In the genomic region with DNA sequence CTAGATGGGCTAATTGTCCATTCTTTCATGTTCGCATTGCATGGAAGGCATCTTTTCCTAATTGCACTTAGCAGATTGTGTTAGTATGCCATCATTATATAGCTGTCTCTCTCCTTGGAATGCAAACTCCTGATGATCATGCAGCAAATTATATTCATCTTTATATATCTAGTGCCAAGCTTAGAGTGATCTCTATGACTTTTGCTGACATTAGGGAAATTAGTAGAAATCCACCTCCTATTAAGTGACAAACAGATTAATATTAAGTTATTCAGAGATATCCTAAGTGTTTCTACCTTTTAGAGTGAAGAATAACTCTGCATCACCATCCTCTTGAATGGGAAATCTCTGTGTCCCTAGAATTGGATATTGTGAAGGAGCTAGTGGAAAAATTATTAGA, we compare ENCODE assay signal across 29 cellular contexts.
"Had no signal": no experiment of that assay in that cellular context is flagged by ENCODE, and none has a peak within 500 bp of the region (broad histone marks: within the 10 kb centered on the region; RNA-seq: fewer than 3 reads in every experiment).

No MANE protein-coding gene starts in this region.

- H3K9me3 ChIP-seq: neutrophil, pancreas, psoas muscle, suprapubic skin, testis, tibial nerve, upper lobe of left lung, vagina had no signal

- H3K27me3 ChIP-seq: neutrophil, pancreas, spleen, suprapubic skin, testis, tibial nerve, upper lobe of left lung, vagina had no signal

- H3K27me3 Mint-ChIP-seq: naive thymus-derived CD4-positive, alpha-beta T cell; stimulated activated memory B cell treated with anti-CD40 and anti-IgM and Interleukin-4, amounts not matched to agents 10 μg/mL and 1 μg/mL and 100 μg/mL, for 72 hours; stimulated activated naive CD8-positive, alpha-beta T cell treated with anti-CD3 and anti-CD28 coated beads, Interleukin-15, amount 100 ng/mL, for 72 hours had no signal

- H3K4me1 Mint-ChIP-seq: naive thymus-derived CD4-positive, alpha-beta T cell; natural killer cell; nephron; stimulated activated memory B cell treated with anti-CD40 and anti-IgM and Interleukin-4, amounts not matched to agents 10 μg/mL and 1 μg/mL and 100 μg/mL, for 72 hours; stimulated activated naive CD8-positive, alpha-beta T cell treated with anti-CD3 and anti-CD28 coated beads, Interleukin-15, amount 100 ng/mL, for 72 hours had no signal

- H3K4me3 Mint-ChIP-seq: naive thymus-derived CD4-positive, alpha-beta T cell; natural killer cell; nephron; stimulated activated memory B cell treated with anti-CD40 and anti-IgM and Interleukin-4, amounts not matched to agents 10 μg/mL and 1 μg/mL and 100 μg/mL, for 72 hours; stimulated activated naive CD8-positive, alpha-beta T cell treated with anti-CD3 and anti-CD28 coated beads, Interleukin-15, amount 100 ng/mL, for 72 hours had no signal

- H3K27ac Mint-ChIP-seq: naive thymus-derived CD4-positive, alpha-beta T cell; natural killer cell; nephron; stimulated activated memory B cell treated with anti-CD40 and anti-IgM and Interleukin-4, amounts not matched to agents 10 μg/mL and 1 μg/mL and 100 μg/mL, for 72 hours; stimulated activated naive CD8-positive, alpha-beta T cell treated with anti-CD3 and anti-CD28 coated beads, Interleukin-15, amount 100 ng/mL, for 72 hours had no signal

- H3K4me2 ChIP-seq: smooth muscle cell had no signal

- H3K4me1 ChIP-seq: pancreas, psoas muscle, spleen, suprapubic skin, testis, tibial nerve, upper lobe of left lung, vagina had no signal

- H3K36me3 Mint-ChIP-seq: naive thymus-derived CD4-positive, alpha-beta T cell; natural killer cell; stimulated activated memory B cell treated with anti-CD40 and anti-IgM and Interleukin-4, amounts not matched to agents 10 μg/mL and 1 μg/mL and 100 μg/mL, for 72 hours had no signal

- DNase-seq: naive thymus-derived CD4-positive, alpha-beta T cell; natural killer cell; nucleus accumbens; pancreas; psoas muscle; right cardiac atrium; spleen; stimulated activated CD4-positive, alpha-beta T cell treated with anti-CD3 and anti-CD28 coated beads, Interleukin-12 subunit alpha, Interleukin-12 subunit beta, amount 100 ng/mL, for 4 hours; stimulated activated CD4-positive, alpha-beta T cell treated with anti-CD3 and anti-CD28 coated beads, Interleukin-1b, Interleukin-23, amount 100 ng/mL, for 48 hours; stimulated activated CD4-positive, alpha-beta T cell treated with anti-CD3 and anti-CD28 coated beads, Interleukin-4, amount 100 ng/mL, for 1 hour; stimulated activated CD4-positive, alpha-beta T cell treated with anti-CD3 and anti-CD28 coated beads, Interleukin-4, amount 100 ng/mL, for 4 hours; stimulated activated CD8-positive, alpha-beta memory T cell treated with anti-CD3 and anti-CD28 coated beads, Interleukin-4, amount 100 ng/mL, for 48 hours; stimulated activated naive CD4-positive, alpha-beta T cell; stimulated activated naive CD8-positive, alpha-beta T cell treated with anti-CD3 and anti-CD28 coated beads, Interleukin-15, amount 100 ng/mL, for 72 hours; stimulated activated naive CD8-positive, alpha-beta T cell treated with anti-CD3 and anti-CD28 coated beads, Interleukin-15, Interleukin-2, amounts not matched to agents 100 U/mL and 50 U/mL, for 24 hours; substantia nigra; testis; trophoblast cell; upper lobe of left lung had no signal

- H3K36me3 ChIP-seq: neutrophil, pancreas, spleen, suprapubic skin, tibial nerve, upper lobe of left lung, vagina had no signal

- FAIRE-seq: pancreas, urothelium cell line had no signal

- ATAC-seq: naive thymus-derived CD4-positive, alpha-beta T cell; natural killer cell; psoas muscle; right cardiac atrium; sciatic nerve; stimulated activated memory B cell treated with anti-CD40 and anti-IgM and Interleukin-4, amounts not matched to agents 10 μg/mL and 1 μg/mL and 100 μg/mL, for 72 hours; stimulated activated naive CD8-positive, alpha-beta T cell treated with anti-CD3 and anti-CD28 coated beads, Interleukin-15, amount 100 ng/mL, for 72 hours; stimulated activated naive CD8-positive, alpha-beta T cell treated with anti-CD3 and anti-CD28 coated beads, Interleukin-15, Interleukin-2, amounts not matched to agents 100 U/mL and 50 U/mL, for 24 hours had no signal

- H3K4me3 ChIP-seq: pancreas, psoas muscle, skin epidermis, smooth muscle cell, spleen, suprapubic skin, testis, tibial nerve, upper lobe of left lung, vagina had no signal

- H3K27ac ChIP-seq: neutrophil, pancreas, psoas muscle, skin epidermis, spleen, suprapubic skin, testis, tibial nerve, upper lobe of left lung, vagina had no signal
